Comparison of ENCODE assay signal across 8 cellular contexts in the genomic region with DNA sequence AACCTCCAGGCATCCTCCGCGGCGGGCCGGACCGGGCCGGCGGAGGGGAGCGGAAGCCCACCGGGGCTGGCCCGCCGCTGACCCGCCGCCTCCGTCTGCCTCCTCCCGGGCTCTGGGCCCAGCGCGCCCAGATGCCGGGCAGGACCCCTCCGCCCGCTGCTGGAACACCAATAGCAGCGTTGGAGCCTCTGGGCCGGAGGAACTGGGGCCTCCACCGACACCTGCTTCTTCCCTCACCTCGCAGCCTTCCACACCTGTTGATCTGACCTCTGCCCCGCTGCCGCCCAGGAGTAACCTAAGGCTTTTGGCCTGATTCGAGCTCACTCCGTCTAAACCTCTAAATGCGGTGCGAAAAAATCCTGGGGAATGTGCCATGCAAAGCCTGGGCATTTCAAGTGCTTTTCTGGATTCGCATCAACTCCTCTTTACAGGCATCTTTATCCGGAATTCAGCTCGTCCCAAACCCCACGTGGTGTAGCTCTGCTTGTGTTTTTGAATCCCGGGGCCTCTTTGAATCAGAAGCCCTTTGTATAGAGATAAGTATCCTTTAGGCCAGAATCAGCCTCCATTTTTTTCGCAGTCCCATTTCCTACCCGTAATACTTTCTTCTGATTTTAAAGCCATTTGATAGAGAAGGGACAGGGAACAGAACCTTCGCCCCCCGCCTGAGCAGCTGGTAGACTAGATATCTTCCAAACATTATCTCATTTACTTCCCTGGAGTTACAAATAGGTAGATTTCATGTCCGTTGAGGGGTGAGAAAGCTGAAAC. TPM values are rescaled to one million over a fixed set of nuclear protein-coding genes. Genes with fewer than 3 reads are reported as not detected.
DNase-seq lines count a peak whose midpoint lies in the region; ATAC-seq, FAIRE-seq and TF ChIP-seq lines count a peak whose summit lies in the region.

No MANE protein-coding gene starts in this region.

- peaks cover 39% of the 10 kb centered on the region for H3K79me2 ChIP-seq in endothelial cell of umbilical vein (ENCODE audit: control insufficient read depth, insufficient read depth, low read length)

- H3K4me1 ChIP-seq in endothelial cell of umbilical vein (ENCODE audit: control insufficient read depth, extremely low read depth, insufficient read depth, low read length): peaks cover 48% of the 10 kb centered on the region

- POLR2A ChIA-PET in RWPE1 (lab: Yijun Ruan, JAX; ENCODE audit: low non-redundant PET) (no interaction called here), endothelial cell of umbilical vein (lab: Charles Lee) (interaction anchor here (1.0 kb wide), 3 partner anchors 73 to 114 kb away, joined by 3 to 6 read pairs (median 3); no protein-coding TSS in a partner anchor), GM10248 (lab: Yijun Ruan, JAX) (no interaction called here)
- POLR2A ChIA-PET in naive thymus-derived CD8-positive, alpha-beta T cell (lab: Charles Lee): interaction anchor here (0.6 to 1.4 kb wide), 7 partner anchors 33 to 306 kb away, joined by 3 to 5 read pairs (median 4); a partner anchor contains a TSS

- H3K36me3 ChIP-seq in endothelial cell of umbilical vein (ENCODE audit: control insufficient read depth in 2 of 2, extremely low read depth in 1 of 2, insufficient read depth in 2 of 2, low read length in 2 of 2): no peaks in the 10 kb centered on the region

- DNase-seq in EH (ENCODE audit: low read depth): peak; percentile 66
- DNase-seq in HFF-Myc (ENCODE audit: extremely low read depth, low read depth): no peak
- DNase-seq in RWPE1 (ENCODE audit: low spot score): no peak
- no peak for DNase-seq in endothelial cell of umbilical vein (ENCODE audit: low read depth, low spot score)
- no peak for DNase-seq in naive thymus-derived CD8-positive, alpha-beta T cell
- DNase-seq in GM10248 (ENCODE audit: extremely low spot score): no peak
- DNase-seq in HT-29 (ENCODE audit: low spot score): no peak
- no peak for DNase-seq in DMS114 treated with DMSO at 0.1 percent for 48 hours (lab: John Stamatoyannopoulos, UW; ENCODE audit: unreplicated experiment)

- peaks cover 0 to 24% (median 3%) of the 10 kb centered on the region in 5 donors for H3K27me3 Mint-ChIP-seq in naive thymus-derived CD8-positive, alpha-beta T cell

- H3K27ac Mint-ChIP-seq in naive thymus-derived CD8-positive, alpha-beta T cell: peak overlapping the region; percentile 54 to 93 (median 82)

- H3K36me3 Mint-ChIP-seq in naive thymus-derived CD8-positive, alpha-beta T cell: peaks cover 0 to 2% (median 0%) of the 10 kb centered on the region in 3 donors

- peak overlapping the region; percentile 84 for H3K27ac ChIP-seq in RWPE1
- peak overlapping the region; percentile 77 for H3K27ac ChIP-seq in endothelial cell of umbilical vein (ENCODE audit: insufficient read depth, low read depth, low read length)

- peak overlapping the region; percentile 86 for H2AFZ ChIP-seq in endothelial cell of umbilical vein (ENCODE audit: low read depth, low read length)

- no peaks in the 10 kb centered on the region for H3K9me1 ChIP-seq in endothelial cell of umbilical vein (replicated peaks; ENCODE audit: control insufficient read depth, extremely low read depth, insufficient read depth, low read length)

- peak overlapping the region; percentile 76 for H3K9ac ChIP-seq in endothelial cell of umbilical vein (replicated peaks; ENCODE audit: extremely low read depth, insufficient read depth, low read length)

- CTCF ChIA-PET in RWPE1 (lab: Yijun Ruan, JAX): interaction anchor here (0.6 to 1.6 kb wide), 3 partner anchors 20 to 114 kb away, joined by 3 to 9 read pairs (median 5); no protein-coding TSS in a partner anchor
- CTCF ChIA-PET in endothelial cell of umbilical vein (lab: Charles Lee): interaction anchor here (1.0 to 2.9 kb wide), 7 partner anchors 10 to 116 kb away, joined by 3 to 42 read pairs (median 16); no protein-coding TSS in a partner anchor
- CTCF ChIA-PET in GM10248 (lab: Yijun Ruan, JAX): no interaction called here

- H3K4me3 ChIP-seq in HFF-Myc (replicated peaks; ENCODE audit: low read depth, low read length) (peak overlapping the region; percentile 72), endothelial cell of umbilical vein (replicated peaks in 1 of 3; ENCODE audit: insufficient read depth in 1 of 3, low read depth in 1 of 3, low read length in 3 of 3) (peak overlapping the region; percentile 22 to 75 (median 56))

- BruUV-seq in endothelial cell of umbilical vein (replicated peaks; lab: Mats Ljungman, UMichigan): TSS peak; percentile 29

- H3K4me2 ChIP-seq in endothelial cell of umbilical vein (ENCODE audit: insufficient read depth, low read length): peak overlapping the region; percentile 42

- H3K4me3 Mint-ChIP-seq in naive thymus-derived CD8-positive, alpha-beta T cell: peak overlapping the region; percentile 81 to 95 (median 92)

- ATAC-seq in naive thymus-derived CD8-positive, alpha-beta T cell: no peak

- peaks cover 4% of the 10 kb centered on the region for H4K20me1 ChIP-seq in endothelial cell of umbilical vein (replicated peaks; ENCODE audit: control insufficient read depth, extremely low read depth, insufficient read depth, low read length)

- TF ChIP-seq POLR2A in endothelial cell of umbilical vein (IDR thresholded peaks at IDR 0.05; ENCODE audit: low read depth, low read length): peak; percentile 8

- dilution Hi-C loops in endothelial cell of umbilical vein (cut with MboI; ENCODE audit: extremely low pct_ligation_motif_present, low sequenced_read_pairs): no loop called here

- intact Hi-C loops in endothelial cell of umbilical vein (cut with micrococcal nuclease): loop anchor here (1.0 to 5.0 kb wide), 6 partner anchors 8 to 120 kb away; no protein-coding TSS in a partner anchor

- H3K9me3 ChIP-seq in endothelial cell of umbilical vein (replicated peaks; ENCODE audit: control insufficient read depth, insufficient read depth, low read length): no peaks in the 10 kb centered on the region

- peaks cover 18 to 36% (median 22%) of the 10 kb centered on the region in 4 donors for H3K4me1 Mint-ChIP-seq in naive thymus-derived CD8-positive, alpha-beta T cell

- TF ChIP-seq CTCF in HFF-Myc (IDR thresholded peaks at IDR 0.05; ENCODE audit: low read depth, low read length, missing control alignments): no peak
- no peak for TF ChIP-seq CTCF in RWPE1 (conservative IDR thresholded peaks at IDR 0.05; ENCODE audit: low read depth)
- no peak for TF ChIP-seq CTCF in endothelial cell of umbilical vein (IDR thresholded peaks at IDR 0.05; ENCODE audit: extremely low read depth in 1 of 2, insufficient read depth in 1 of 2, low read depth in 1 of 2, low read length in 2 of 2)
- no peak for TF ChIP-seq CTCF in GM10248 (IDR thresholded peaks at IDR 0.05; ENCODE audit: control extremely low read depth, extremely low read depth, low read depth, missing control alignments)

- H3K27me3 ChIP-seq in endothelial cell of umbilical vein (ENCODE audit: control insufficient read depth in 2 of 2, insufficient read depth in 2 of 2, low read length in 2 of 2): no peaks in the 10 kb centered on the region

- H3K9me3 Mint-ChIP-seq in naive thymus-derived CD8-positive, alpha-beta T cell: no peaks in the 10 kb centered on the region

- no peak for FAIRE-seq in endothelial cell of umbilical vein (lab: Jason Lieb, UNC)

TF ChIP-seq in endothelial cell of umbilical vein, 7 proteins besides CTCF, POLR2A, EP300 and RAD21:
- TF ChIP-seq FOS (IDR thresholded peaks at IDR 0.05; ENCODE audit: borderline replicate concordance, insufficient read depth, low read length): no peak
- TF ChIP-seq POLR2AphosphoS5 (IDR thresholded peaks at IDR 0.05; ENCODE audit: insufficient read depth, low read depth, low read length): no peak
- no peak for TF ChIP-seq JUN (IDR thresholded peaks at IDR 0.05; ENCODE audit: borderline replicate concordance, insufficient read depth, insufficient read length, low read depth)
- no peak for TF ChIP-seq GATA2 (IDR thresholded peaks at IDR 0.05; ENCODE audit: insufficient read depth, insufficient read length, low read depth, low read length)
- no peak for TF ChIP-seq EZH2 (IDR thresholded peaks at IDR 0.05; ENCODE audit: borderline replicate concordance, low read depth, low read length, severe bottlenecking)
- TF ChIP-seq, protein P1, sequence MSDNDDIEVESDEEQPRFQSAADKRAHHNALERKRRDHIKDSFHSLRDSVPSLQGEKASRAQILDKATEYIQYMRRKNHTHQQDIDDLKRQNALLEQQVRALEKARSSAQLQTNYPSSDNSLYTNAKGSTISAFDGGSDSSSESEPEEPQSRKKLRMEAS (IDR thresholded peaks at IDR 0.05; ENCODE audit: insufficient read depth, insufficient read length): no peak
- no peak for TF ChIP-seq MYC (IDR thresholded peaks at IDR 0.05; ENCODE audit: low read depth, low read length)

RNA-seq across cellular contexts. Expression of a gene that starts 0.7 kb away (rescaled TPM):
- 317 and 392 TPM in 2 replicates for total RNA-seq in endothelial cell of umbilical vein
- 162 and 174 TPM in 2 replicates for polyA plus RNA-seq in endothelial cell of umbilical vein
- polyA plus RNA-seq in endothelial cell of umbilical vein (2011; cell fraction: cytosol; rRNA removed): 196 and 210 TPM in 2 replicates
- polyA plus RNA-seq in endothelial cell of umbilical vein (2011; cell fraction: nucleus; rRNA removed): 144 and 160 TPM in 2 replicates
- polyA plus RNA-seq in endothelial cell of umbilical vein (2012): 171 and 208 TPM in 2 replicates
- 236 and 255 TPM in 2 replicates for polyA minus RNA-seq in endothelial cell of umbilical vein
- not detected for polyA minus RNA-seq in endothelial cell of umbilical vein (2011; cell fraction: cytosol; rRNA and poly(A)+ RNA removed)
- polyA minus RNA-seq in endothelial cell of umbilical vein (2011; cell fraction: nucleus; rRNA and poly(A)+ RNA removed): 119 and 129 TPM in 2 replicates
- total RNA-seq in naive thymus-derived CD8-positive, alpha-beta T cell: 10 to 100 TPM; 18.0 to 18.3 TPM
- 10 to 100 TPM; 13.7 to 19.3 (median 14.1) TPM for polyA plus RNA-seq in naive thymus-derived CD8-positive, alpha-beta T cell
- 3.2 and 6.3 TPM in 2 replicates for total RNA-seq in HT-29 (2014; rRNA removed; shearing (Covaris generic))

Comparison
In these comparisons a context has a peak if more than half of its experiments do, and no peak if none do; other contexts are left out.
1. RNA of a gene that starts 0.7 kb away (total RNA-seq): 317 to 392 TPM in endothelial cell of umbilical vein; 18.0 to 18.3 TPM in naive thymus-derived CD8-positive, alpha-beta T cell and 3.2 to 6.3 TPM in HT-29; every median in the first group is over 10 times any median in the second.
2. POLR2A ChIA-PET loops: an anchor here in endothelial cell of umbilical vein (1.0 kb wide) and naive thymus-derived CD8-positive, alpha-beta T cell (0.6 to 1.4 kb wide); none called in RWPE1 and GM10248.